Comparison of ENCODE assay signal across 10 cellular contexts in the genomic region with DNA sequence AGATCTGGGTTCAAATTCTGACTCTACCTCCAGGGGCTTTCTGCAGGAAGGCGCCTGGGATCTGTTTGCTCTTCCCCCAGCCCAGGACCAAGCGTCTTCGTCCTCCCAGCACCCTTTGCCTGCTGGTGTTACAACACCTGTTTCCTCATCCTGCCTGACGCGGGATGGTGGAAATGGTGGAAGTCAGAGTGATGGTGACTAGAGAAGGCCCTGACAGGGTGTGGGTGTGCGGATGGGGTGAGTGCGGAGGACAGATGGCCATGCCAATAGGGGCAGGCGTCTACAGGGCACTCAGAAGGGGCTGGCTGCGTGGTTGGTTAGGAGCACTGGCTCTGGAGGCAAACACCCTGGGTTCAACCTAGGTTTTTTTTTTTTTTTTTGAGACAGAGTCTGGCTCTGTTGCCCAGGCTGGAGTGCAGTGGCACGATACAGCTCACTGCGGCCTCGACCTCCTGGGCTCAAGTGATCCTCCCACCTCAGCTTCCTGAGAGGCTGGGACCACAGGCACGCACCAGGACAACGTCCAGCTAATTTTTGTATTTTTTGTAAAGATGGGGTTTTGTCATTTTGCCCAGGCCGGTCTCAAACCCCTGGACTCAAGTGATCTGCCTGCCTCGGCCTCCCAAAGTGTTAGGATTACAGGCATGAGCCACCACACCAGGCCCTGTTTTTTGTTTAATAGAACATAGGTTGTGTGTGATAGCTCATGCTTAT. TPM values are rescaled to one million over a fixed set of nuclear protein-coding genes. Genes with fewer than 3 reads are reported as not detected.
DNase-seq lines count a peak whose midpoint lies in the region; ATAC-seq, FAIRE-seq and TF ChIP-seq lines count a peak whose summit lies in the region.
"Had no signal": no experiment of that assay in that cellular context is flagged by ENCODE, and none has a peak within 500 bp of the region (broad histone marks: within the 10 kb centered on the region; RNA-seq: fewer than 3 reads in every experiment).

No MANE protein-coding gene starts in this region.

- H3K27me3 ChIP-seq in IMR-90 (ENCODE audit: control insufficient read depth, insufficient read depth, low read length), result no peaks in the 10 kb centered on the region
- peaks cover 0 to 8% (median 0%) of the 10 kb centered on the region in 3 donors for H3K27me3 ChIP-seq in stomach
- H3K27me3 ChIP-seq in MG63, result no peaks in the 10 kb centered on the region

- TF ChIP-seq CTCF in IMR-90 (conservative IDR thresholded peaks at IDR 0.05; ENCODE audit: low read depth, low read length), result no peak
- TF ChIP-seq CTCF in stomach (IDR thresholded peaks at IDR 0.05), result no peak
- TF ChIP-seq CTCF in D721Med (IDR thresholded peaks at IDR 0.05; ENCODE audit: insufficient read depth, missing control alignments), result no peak

- peaks cover 17% of the 10 kb centered on the region for H3K9me1 ChIP-seq in IMR-90 (ENCODE audit: insufficient read depth, low read length)

- no peak for TF ChIP-seq EP300 in stomach (IDR thresholded peaks at IDR 0.05)

- no peaks in the 10 kb centered on the region for H3K9me3 Mint-ChIP-seq in activated T-helper 17 cell treated with anti-CD3 and anti-CD28 coated beads, Interleukin-2, amount 50 U/mL, for 72 hours
- H3K9me3 Mint-ChIP-seq in immature natural killer cell, result peaks cover 0 to 2% (median 0%) of the 10 kb centered on the region in 6 donors

- no peak overlapping the region; the same call in 1 of the 2 replicates for H3K4me2 ChIP-seq in IMR-90 (ENCODE audit: low read depth, low read length)

- peak overlapping the region; percentile 62; the same call in 1 of the 2 replicates for H2AK5ac ChIP-seq in IMR-90 (ENCODE audit: low read depth, low read length)

- no peak overlapping the region for H3K18ac ChIP-seq in IMR-90 (ENCODE audit: low read depth, low read length)

- in situ Hi-C loops in IMR-90 (cut with MboI; ENCODE audit: low sequenced_read_pairs), result loop anchor here (25.0 kb wide), 1 partner anchor 338 kb away; no protein-coding TSS in a partner anchor

- no peak overlapping the region; the same call in 2 of the 3 replicates for H2BK15ac ChIP-seq in IMR-90 (ENCODE audit: low read depth, low read length)

- POLR2A ChIA-PET in IMR-90 (lab: Charles Lee; ENCODE audit: unreplicated experiment), result no interaction called here

- H3K56ac ChIP-seq in IMR-90 (ENCODE audit: extremely low read depth, insufficient read depth, low read length), result no peak overlapping the region

- no peak for FAIRE-seq in D721Med (lab: Jason Lieb, UNC)

- dilution Hi-C loops in IMR-90 (cut with HindIII; ENCODE audit: low sequenced_read_pairs, unreplicated experiment), result no loop called here

- ATAC-seq in IMR-90 (ENCODE audit: low read depth) (no peak), GM19395 (IDR thresholded peaks at IDR 0.05; ENCODE audit: unreplicated experiment) (no peak)
- peak; percentile 4 for ATAC-seq in activated T-helper 17 cell treated with anti-CD3 and anti-CD28 coated beads, Interleukin-2, amount 50 U/mL, for 72 hours (replicated peaks)

- H4K8ac ChIP-seq in IMR-90 (ENCODE audit: low read depth in 2 of 2, low read length in 2 of 2), result no peak overlapping the region

- CTCF ChIA-PET in IMR-90 (lab: Yijun Ruan, JAX), result no interaction called here

- DNase-seq in IMR-90 (no peak), immature natural killer cell (no peak), stomach (no peak), A172 (ENCODE audit: low spot score) (no peak), D721Med (ENCODE audit: insufficient read length, low spot score) (no peak), MG63 (no peak)
- DNase-seq: NCI-H524 treated with DMSO at 0.1 percent for 48 hours had no signal

- H3K9me3 ChIP-seq in IMR-90 (ENCODE audit: control insufficient read depth, insufficient read depth, low read length) (no peaks in the 10 kb centered on the region), stomach (no peaks in the 10 kb centered on the region), MG63 (no peaks in the 10 kb centered on the region)
- H3K9me3 ChIP-seq: mucosa of descending colon had no signal

- BruUV-seq in IMR-90 (replicated peaks; lab: Mats Ljungman, UMichigan), result no TSS peak

- H3K27ac Mint-ChIP-seq in activated T-helper 17 cell treated with anti-CD3 and anti-CD28 coated beads, Interleukin-2, amount 50 U/mL, for 72 hours, result peak overlapping the region; percentile 95
- H3K27ac Mint-ChIP-seq in immature natural killer cell, result peak overlapping the region; percentile 94 to 100 (median 96)

- H4K20me1 ChIP-seq in IMR-90 (ENCODE audit: insufficient read depth, low read length), result peaks cover 3% of the 10 kb centered on the region

- peak overlapping the region; percentile 22; the same call in 1 of the 2 replicates for H2BK120ac ChIP-seq in IMR-90 (ENCODE audit: low read depth, low read length)

- TF ChIP-seq POLR2A in IMR-90 (IDR thresholded peaks at IDR 0.05; ENCODE audit: low read depth, low read length) (no peak), stomach (IDR thresholded peaks at IDR 0.05) (no peak)

- no peak overlapping the region for H2BK5ac ChIP-seq in IMR-90 (ENCODE audit: low read depth, low read length, poor library complexity, severe bottlenecking)

- no peak overlapping the region for H3K4me3 ChIP-seq in IMR-90 (ENCODE audit: insufficient read depth, low read depth, low read length)
- H3K4me3 ChIP-seq in stomach, result peak overlapping the region; percentile 64 to 75 (median 68)
- no peak overlapping the region for H3K4me3 ChIP-seq in MG63
- H3K4me3 ChIP-seq: mucosa of descending colon had no signal

- no peak overlapping the region for H4K5ac ChIP-seq in IMR-90 (ENCODE audit: low read depth, low read length)

- TF ChIP-seq RAD21 in IMR-90 (IDR thresholded peaks at IDR 0.05; ENCODE audit: low read length), result no peak

- H3K4me1 ChIP-seq in IMR-90 (ENCODE audit: control insufficient read depth, insufficient read depth, low read length) (peaks cover 9% of the 10 kb centered on the region), stomach (peaks cover 0 to 50% (median 14%) of the 10 kb centered on the region in 4 donors)

- no peak overlapping the region for H4K91ac ChIP-seq in IMR-90 (ENCODE audit: insufficient read depth, low read depth, low read length)

- intact Hi-C loops in IMR-90 (cut with micrococcal nuclease), result no loop called here
- intact Hi-C loops in stomach (cut with DNase I; ENCODE audit: low total_unique reads), result no loop called here

- peaks cover 41% of the 10 kb centered on the region for H3K36me3 Mint-ChIP-seq in activated T-helper 17 cell treated with anti-CD3 and anti-CD28 coated beads, Interleukin-2, amount 50 U/mL, for 72 hours (ENCODE audit: low read depth)
- H3K36me3 Mint-ChIP-seq in immature natural killer cell, result peaks cover 10 to 17% (median 11%) of the 10 kb centered on the region in 3 donors

- no peaks in the 10 kb centered on the region for H3K27me3 Mint-ChIP-seq in activated T-helper 17 cell treated with anti-CD3 and anti-CD28 coated beads, Interleukin-2, amount 50 U/mL, for 72 hours
- H3K27me3 Mint-ChIP-seq in immature natural killer cell (ENCODE audit: low read depth in 3 of 3), result peaks cover 14 to 28% (median 17%) of the 10 kb centered on the region in 3 donors

- 0 out of 2 replicates have a peak overlapping the region, but pooled peaks have one; percentile 40 for H3K4ac ChIP-seq in IMR-90 (ENCODE audit: low read depth, low read length)

- H3K14ac ChIP-seq in IMR-90 (replicated peaks; ENCODE audit: low read depth, low read length), result no peak overlapping the region

- no CpG with 5 or more reads among the region's 16 CpGs for WGBS in IMR-90 (ENCODE audit: extremely low coverage in 2 of 2, insufficient read length in 1 of 2), 2 experiments
- WGBS in stomach, 5 donors, result 80 to 84% (median 83%) methylated on average over 16 of the region's 16 CpGs

- peak overlapping the region; percentile 72 for H2AFZ ChIP-seq in IMR-90 (replicated peaks; ENCODE audit: low read length, poor library complexity)

- no peak overlapping the region for H3K9ac ChIP-seq in IMR-90 (ENCODE audit: low read depth, low read length)

- no peak overlapping the region for H2BK20ac ChIP-seq in IMR-90 (ENCODE audit: low read depth, low read length)

- H3K4me3 Mint-ChIP-seq in activated T-helper 17 cell treated with anti-CD3 and anti-CD28 coated beads, Interleukin-2, amount 50 U/mL, for 72 hours, result peak overlapping the region; percentile 98
- H3K4me3 Mint-ChIP-seq in immature natural killer cell, result peak overlapping the region; percentile 98 to 100 (median 99)

- H3K36me3 ChIP-seq in IMR-90 (ENCODE audit: control insufficient read depth, insufficient read depth, low read length) (peaks cover 2% of the 10 kb centered on the region; the same call in 1 of the 2 replicates), stomach (no peaks in the 10 kb centered on the region), MG63 (no peaks in the 10 kb centered on the region)

- H3K23ac ChIP-seq in IMR-90 (ENCODE audit: low read depth, low read length), result no peak overlapping the region

- H3K79me1 ChIP-seq in IMR-90 (ENCODE audit: low read depth in 1 of 2, low read length in 2 of 2), result peaks cover 0 to 6% of the 10 kb centered on the region in 2 experiments; a peak in 1 of 4 replicates

- H3K4me1 Mint-ChIP-seq in activated T-helper 17 cell treated with anti-CD3 and anti-CD28 coated beads, Interleukin-2, amount 50 U/mL, for 72 hours, result peaks cover 23% of the 10 kb centered on the region
- peaks cover 59 to 68% of the 10 kb centered on the region in 2 donors for H3K4me1 Mint-ChIP-seq in immature natural killer cell

- H2AK9ac ChIP-seq in IMR-90 (replicated peaks; ENCODE audit: low read depth, low read length, poor library complexity), result peak overlapping the region; percentile 9

- H3K27ac ChIP-seq in IMR-90 (ENCODE audit: insufficient read depth, low read length) (no peak overlapping the region), stomach (peak overlapping the region in 4 of 5 donors; percentile 76 to 89 (median 78))

RNA-seq across cellular contexts. Expression of gene THEMIS2, which starts 1.5 kb away (rescaled TPM):
- total RNA-seq in IMR-90 (2012; rRNA removed) (3.6 and 4.5 TPM in 2 replicates), stomach (10 to 100 TPM in 3 of 5 donors, 1 to 10 TPM in 2; 5.3 to 44.0 (median 17.6) TPM)
- polyA plus RNA-seq in IMR-90 (2012; rRNA removed) (4.9 and 5.0 TPM in 2 replicates), immature natural killer cell (100 to 1,000 TPM in 2 of 3 donors, 10 to 100 TPM in 1; 93.2 to 146 (median 101) TPM), stomach (10 to 100 TPM in 2 of 3 donors, 1 to 10 TPM in 1; 9.8 to 18.2 (median 15.6) TPM)
- polyA plus RNA-seq in IMR-90 (2012; cell fraction: cytosol; rRNA removed), result 5.7 and 7.2 TPM in 2 replicates
- polyA plus RNA-seq in IMR-90 (2012; cell fraction: nucleus; rRNA removed; ENCODE audit: low replicate concordance), result 7.4 and 9.4 TPM in 2 replicates
- total RNA-seq in activated T-helper 17 cell treated with anti-CD3 and anti-CD28 coated beads, Interleukin-2, amount 50 U/mL, for 72 hours, result 10 to 100 TPM; 32.0 to 62.8 TPM
- not detected in 2 replicates for total RNA-seq in A172 (2014; rRNA removed; shearing (Covaris generic))
- 8.9 and 9.0 TPM in 2 replicates for total RNA-seq in MG63 (2014; rRNA removed; shearing (Covaris generic); ENCODE audit: low replicate concordance)

RNA-seq across cellular contexts. Expression of gene RPA2, which starts 40.5 kb away (rescaled TPM):
- total RNA-seq in IMR-90 (2012; rRNA removed), result 30.6 and 45.3 TPM in 2 replicates
- polyA plus RNA-seq in IMR-90 (2012; rRNA removed), result 22.5 and 34.4 TPM in 2 replicates
- 16.8 and 26.7 TPM in 2 replicates for polyA plus RNA-seq in IMR-90 (2012; cell fraction: cytosol; rRNA removed)
- 3.9 and 9.4 TPM in 2 replicates for polyA plus RNA-seq in IMR-90 (2012; cell fraction: nucleus; rRNA removed; ENCODE audit: low replicate concordance)
- total RNA-seq in activated T-helper 17 cell treated with anti-CD3 and anti-CD28 coated beads, Interleukin-2, amount 50 U/mL, for 72 hours, result 10 to 100 TPM; 88.9 to 98.6 TPM
- 100 to 1,000 TPM; 258 to 407 (median 270) TPM for polyA plus RNA-seq in immature natural killer cell
- total RNA-seq in stomach, result 10 to 100 TPM in 2 of 5 donors, 1 to 10 TPM in 2, under 1 TPM in 1; 0.58 to 44.4 (median 4.0) TPM
- polyA plus RNA-seq in stomach, result 10 to 100 TPM; 21.9 to 37.6 (median 29.1) TPM
- 49.0 and 60.3 TPM in 2 replicates for total RNA-seq in A172 (2014; rRNA removed; shearing (Covaris generic))
- total RNA-seq in MG63 (2014; rRNA removed; shearing (Covaris generic); ENCODE audit: low replicate concordance), result 50.5 and 63.9 TPM in 2 replicates

RNA-seq across cellular contexts. Expression of gene PPP1R8, which starts 43.2 kb away (rescaled TPM):
- 60.5 and 80.1 TPM in 2 replicates for total RNA-seq in IMR-90 (2012; rRNA removed)
- 43.3 and 53.8 TPM in 2 replicates for polyA plus RNA-seq in IMR-90 (2012; rRNA removed)
- 21.8 and 33.3 TPM in 2 replicates for polyA plus RNA-seq in IMR-90 (2012; cell fraction: cytosol; rRNA removed)
- 17.4 and 26.8 TPM in 2 replicates for polyA plus RNA-seq in IMR-90 (2012; cell fraction: nucleus; rRNA removed; ENCODE audit: low replicate concordance)
- 10 to 100 TPM; 41.0 to 57.9 TPM for total RNA-seq in activated T-helper 17 cell treated with anti-CD3 and anti-CD28 coated beads, Interleukin-2, amount 50 U/mL, for 72 hours
- polyA plus RNA-seq in immature natural killer cell, result 10 to 100 TPM; 37.7 to 51.1 (median 45.1) TPM
- total RNA-seq in stomach, result 10 to 100 TPM in 3 of 5 donors, 1 to 10 TPM in 1, under 1 TPM in 1; 0.58 to 40.0 (median 22.7) TPM
- polyA plus RNA-seq in stomach, result 10 to 100 TPM; 20.4 to 25.1 (median 21.8) TPM
- 35.6 and 37.2 TPM in 2 replicates for total RNA-seq in A172 (2014; rRNA removed; shearing (Covaris generic))
- total RNA-seq in MG63 (2014; rRNA removed; shearing (Covaris generic); ENCODE audit: low replicate concordance), result 68.6 and 72.5 TPM in 2 replicates

Comparison
In these comparisons a context has a peak if more than half of its experiments do, and no peak if none do; other contexts are left out.
1. H3K4me3 ChIP-seq: peak in stomach (4 of 4); none in IMR-90 (single experiment) and MG63 (single experiment).